Comparison of ENCODE assay signal across 25 cellular contexts in genomic region chr12:47840571-47840970, GRCh38.
"Had no signal": no experiment of that assay in that cellular context is flagged by ENCODE, and none has a peak within 500 bp of the region (broad histone marks: within the 10 kb centered on the region; RNA-seq: fewer than 3 reads in every experiment).

No MANE protein-coding gene starts in this region.

- H3K4me1 ChIP-seq: colonic mucosa, right lobe of liver, uterus had no signal

- H2AFZ ChIP-seq: hepatocyte had no signal

- H3K27me3 ChIP-seq: colonic mucosa, foreskin keratinocyte, right lobe of liver, spleen, upper lobe of left lung, uterus had no signal

- H3K9me3 ChIP-seq: colonic mucosa, psoas muscle, right lobe of liver, spleen, tibial artery, upper lobe of left lung, uterus had no signal

- H3K4me3 ChIP-seq: colonic mucosa, hepatocyte, lung, psoas muscle, right lobe of liver, spleen, tibial artery, upper lobe of left lung, uterus had no signal

- DNase-seq: colonic mucosa; dermis blood vessel endothelial cell; erythroblast; foreskin keratinocyte; head of caudate nucleus; kidney; left colon; left ventricle myocardium superior; mesenchymal stem cell; midbrain; naive B cell; nephron progenitor cell; psoas muscle; retina; right lobe of liver; spleen; stimulated activated CD4-positive, alpha-beta T cell treated with anti-CD3 and anti-CD28 coated beads, Interleukin-15, amount 100 ng/mL, for 24 hours; stimulated activated CD4-positive, alpha-beta T cell treated with anti-CD3 and anti-CD28 coated beads, Interleukin-1b, Interleukin-23, amount 100 ng/mL, for 48 hours; stimulated activated CD4-positive, alpha-beta T cell treated with anti-CD3 and anti-CD28 coated beads, Interleukin-4, amount 100 ng/mL, for 4 hours; stimulated activated naive CD4-positive, alpha-beta T cell treated with Interleukin-2 at 50 U/mL for 16 hours; upper lobe of left lung; uterus had no signal

- ATAC-seq: foreskin keratinocyte, left ventricle myocardium superior, psoas muscle, right lobe of liver had no signal

- H3K36me3 ChIP-seq: colonic mucosa, right lobe of liver, uterus had no signal

- H3K9me3 Mint-ChIP-seq: naive B cell, nephron progenitor cell had no signal

- H3K4me2 ChIP-seq: hepatocyte had no signal

- H3K4me3 Mint-ChIP-seq: naive B cell, nephron progenitor cell had no signal

- H3K36me3 Mint-ChIP-seq: naive B cell had no signal

- H3K27ac ChIP-seq: colonic mucosa, foreskin keratinocyte, hepatocyte, psoas muscle, right lobe of liver, spleen, tibial artery, upper lobe of left lung, uterus had no signal

- H3K79me2 ChIP-seq: hepatocyte had no signal

- H3K27ac Mint-ChIP-seq: naive B cell, nephron progenitor cell had no signal
